ENCODE assay signal across 26 cellular contexts in genomic region chr1:232585486-232585885, GRCh38.
"Had no signal": no experiment of that assay in that cellular context is flagged by ENCODE, and none has a peak within 500 bp of the region (broad histone marks: within the 10 kb centered on the region; RNA-seq: fewer than 3 reads in every experiment).

No MANE protein-coding gene starts in this region.

- H3K9me3 ChIP-seq: esophagus muscularis mucosa, mucosa of descending colon, right lobe of liver, stomach, thyroid gland had no signal

- H3K36me3 ChIP-seq: esophagus muscularis mucosa, right lobe of liver, stomach, thyroid gland, WERI-Rb-1 had no signal

- DNase-seq: activated CD4-positive, alpha-beta T cell treated with anti-CD3 and anti-CD28 coated beads for 1 hour; activated CD8-positive, alpha-beta memory T cell treated with anti-CD3 and anti-CD28 coated beads for 24 hours; activated CD8-positive, alpha-beta memory T cell treated with anti-CD3 and anti-CD28 coated beads, Interleukin-2, amount 50 U/mL, for 48 hours; activated effector memory CD4-positive, alpha-beta T cell treated with Interleukin-2 at 50 U/mL for 16 hours; activated naive CD4-positive, alpha-beta T cell treated with anti-CD3 and anti-CD28 coated beads, Interleukin-2, amount 10 ng/mL, durations not matched to agents 7 days and 5 days; activated naive CD8-positive, alpha-beta T cell treated with anti-CD3 and anti-CD28 coated beads, Interleukin-2, amount 50 U/mL, for 24 hours; activated T-cell treated with anti-CD3 and anti-CD28 coated beads, Interleukin-2, amount 50 U/mL, for 48 hours; anterior cingulate cortex; left ventricle myocardium superior; mucosa of descending colon; naive B cell; right lobe of liver; stimulated activated CD4-positive, alpha-beta T cell treated with anti-CD3 and anti-CD28 coated beads, Interleukin-4, amount 100 ng/mL, for 1 hour; stomach; T-helper 17 cell; WERI-Rb-1 had no signal

- FAIRE-seq: endothelial cell of umbilical vein, keratinocyte had no signal

- H3K27me3 Mint-ChIP-seq: activated naive CD4-positive, alpha-beta T cell treated with anti-CD3 and anti-CD28 coated beads, Interleukin-2, amount 10 ng/mL, durations not matched to agents 7 days and 5 days; activated naive CD8-positive, alpha-beta T cell treated with anti-CD3 and anti-CD28 coated beads, Interleukin-2, amount 50 U/mL, for 24 hours; brain; central memory CD8-positive, alpha-beta T cell; naive B cell; T-helper 17 cell had no signal

- H3K9me3 Mint-ChIP-seq: brain had no signal

- H3K4me3 ChIP-seq: coronary artery, esophagus muscularis mucosa, hepatocyte, mucosa of descending colon, right lobe of liver, smooth muscle cell, stomach, thyroid gland had no signal

- H3K4me1 ChIP-seq: right lobe of liver had no signal

- H3K27ac Mint-ChIP-seq: activated naive CD4-positive, alpha-beta T cell treated with anti-CD3 and anti-CD28 coated beads, Interleukin-2, amount 10 ng/mL, durations not matched to agents 7 days and 5 days; activated naive CD8-positive, alpha-beta T cell treated with anti-CD3 and anti-CD28 coated beads, Interleukin-2, amount 50 U/mL, for 24 hours; memory B cell; naive B cell; T-helper 17 cell had no signal

- ATAC-seq: activated naive CD8-positive, alpha-beta T cell treated with anti-CD3 and anti-CD28 coated beads, Interleukin-2, amount 50 U/mL, for 24 hours; left ventricle myocardium superior; mucosa of descending colon; right lobe of liver; T-helper 17 cell had no signal

- H3K4me3 Mint-ChIP-seq: activated naive CD4-positive, alpha-beta T cell treated with anti-CD3 and anti-CD28 coated beads, Interleukin-2, amount 10 ng/mL, durations not matched to agents 7 days and 5 days; activated naive CD8-positive, alpha-beta T cell treated with anti-CD3 and anti-CD28 coated beads, Interleukin-2, amount 50 U/mL, for 24 hours; brain; central memory CD8-positive, alpha-beta T cell; memory B cell; naive B cell; T-helper 17 cell had no signal

- H3K27me3 ChIP-seq: esophagus muscularis mucosa, hepatocyte, right lobe of liver, stomach, thyroid gland had no signal

- H3K27ac ChIP-seq: coronary artery, esophagus muscularis mucosa, hepatocyte, right lobe of liver, stomach, thyroid gland, WERI-Rb-1 had no signal

- H3K36me3 Mint-ChIP-seq: memory B cell, naive B cell had no signal
